1 cellular context compared by ENCODE assay signal in genomic region chr1:32013386-32014198, GRCh38.
TF ChIP-seq lines count a peak whose summit lies in the region.

KHDRBS1 (plus strand) TSS chr1:32013868; CDS start chr1:32013996, 128 bp downstream.

TF ChIP-seq in WTC11, 78 proteins besides CTCF, POLR2A, EP300 and RAD21 (continued from another document):
- TF ChIP-seq NFYB (CRISPR knock-in tag; conservative IDR thresholded peaks at IDR 0.05; ENCODE audit: low read depth) (no peak), ZNF232 (CRISPR knock-in tag; IDR thresholded peaks at IDR 0.05) (peak; percentile 79; the same call in 1 of the 2 replicates), ZNF263 (CRISPR knock-in tag; IDR thresholded peaks at IDR 0.05; ENCODE audit: low read depth) (no peak)
